ENCODE assay signal across 33 cellular contexts in the genomic region with DNA sequence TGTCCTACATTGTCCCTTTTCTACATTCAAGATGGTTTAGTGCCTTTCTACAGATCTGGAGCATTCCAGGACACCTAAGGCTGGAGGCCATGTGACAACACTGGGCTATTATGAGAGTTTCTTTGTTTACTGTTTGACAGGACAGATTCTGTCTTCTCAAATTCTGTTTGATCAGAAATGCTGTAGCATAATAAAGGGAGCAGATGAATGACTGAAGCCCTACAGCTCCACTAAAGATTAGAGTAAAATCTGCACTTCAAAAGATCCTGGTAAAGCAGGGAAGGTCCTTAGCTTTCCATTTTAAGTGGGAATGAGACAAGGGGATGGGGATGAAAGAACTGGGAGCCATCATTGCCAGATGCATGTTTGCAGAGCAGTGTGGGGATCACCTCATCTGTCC. TPM values are rescaled to one million over a fixed set of nuclear protein-coding genes. Genes with fewer than 3 reads are reported as not detected.
A peak's percentile ranks its signal among the peaks of the same experiment; 100 is the strongest.
DNase-seq lines count a peak whose midpoint lies in the region; ATAC-seq and TF ChIP-seq lines count a peak whose summit lies in the region.
"Had no signal": no experiment of that assay in that cellular context is flagged by ENCODE, and none has a peak within 500 bp of the region (broad histone marks: within the 10 kb centered on the region; RNA-seq: fewer than 3 reads in every experiment).

No MANE protein-coding gene starts in this region.

- DNase-seq in H7 (peak; percentile 36), WTC11 (ENCODE audit: low spot score) (no peak), inferior parietal cortex (ENCODE audit: extremely low spot score) (peak; percentile 64), superior temporal gyrus (ENCODE audit: extremely low spot score) (peak; percentile 87), tibial nerve (ENCODE audit: low spot score in 2 of 2) (no peak), sigmoid colon (no peak)
- DNase-seq: activated CD4-positive, alpha-beta T cell treated with anti-CD3 and anti-CD28 coated beads, Interleukin-2, amount 50 U/mL, for 1 hour; activated CD4-positive, CD25-positive, alpha-beta regulatory T cell; activated effector memory CD4-positive, alpha-beta T cell treated with anti-CD3 and anti-CD28 coated beads, Interleukin-2, amount 50 U/mL, for 16 hours; activated T-cell treated with anti-CD3 and anti-CD28 coated beads, Interleukin-2, amount 50 U/mL, for 24 hours; DMS79; foreskin fibroblast; GDM1; kidney; naive thymus-derived CD8-positive, alpha-beta T cell; NCI-H2029; NCI-H524 treated with DMSO at 0.1 percent for 48 hours; stimulated activated CD4-positive, alpha-beta T cell treated with anti-CD3 and anti-CD28 coated beads, Interleukin-15, amount 100 ng/mL, for 24 hours; stimulated activated naive CD4-positive, alpha-beta T cell had no signal

- H3K27me3 ChIP-seq in H7 (ENCODE audit: control insufficient read depth, insufficient read depth, low read length) (no peaks in the 10 kb centered on the region), tibial nerve (no peaks in the 10 kb centered on the region), sigmoid colon (no peaks in the 10 kb centered on the region)
- H3K27me3 ChIP-seq: ascending aorta, BLaER1, esophagus muscularis mucosa, vagina had no signal

- no peaks in the 10 kb centered on the region for H3K27me3 Mint-ChIP-seq in WTC11 (ENCODE audit: low read depth)
- H3K27me3 Mint-ChIP-seq: activated T-cell treated with anti-CD3 and anti-CD28 coated beads, Interleukin-2, amount 50 U/mL, for 24 hours had no signal

- H3K4me1 ChIP-seq in tibial nerve: no peaks in the 10 kb centered on the region
- no peaks in the 10 kb centered on the region for H3K4me1 ChIP-seq in sigmoid colon
- H3K4me1 ChIP-seq: ascending aorta, BLaER1, vagina had no signal

- H3K9me3 ChIP-seq in tibial nerve (no peaks in the 10 kb centered on the region), sigmoid colon (no peaks in the 10 kb centered on the region)
- H3K9me3 ChIP-seq: ascending aorta, esophagus muscularis mucosa, thoracic aorta, vagina had no signal

- H3K4me1 Mint-ChIP-seq in WTC11: peaks cover 24% of the 10 kb centered on the region
- H3K4me1 Mint-ChIP-seq: naive thymus-derived CD8-positive, alpha-beta T cell had no signal

- H3K4me3 Mint-ChIP-seq in WTC11: no peak overlapping the region
- H3K4me3 Mint-ChIP-seq: activated naive CD8-positive, alpha-beta T cell; activated T-cell treated with anti-CD3 and anti-CD28 coated beads, Interleukin-2, amount 50 U/mL, for 24 hours; naive thymus-derived CD8-positive, alpha-beta T cell; T-helper 1 cell treated with Interleukin-12 subunit alpha and Interleukin-12 subunit beta and Interleukin-4 antibody, amounts not matched to agents 30 μg/mL and 1 μg/mL, for 36 hours had no signal

- peaks cover under 1% of the 10 kb centered on the region for H3K9me3 Mint-ChIP-seq in WTC11
- H3K9me3 Mint-ChIP-seq: T-helper 1 cell treated with Interleukin-12 subunit alpha and Interleukin-12 subunit beta and Interleukin-4 antibody, amounts not matched to agents 30 μg/mL and 1 μg/mL, for 36 hours had no signal

- H3K4me3 ChIP-seq in H7 (ENCODE audit: insufficient read depth, low read depth, low read length) (no peak overlapping the region), tibial nerve (no peak overlapping the region), sigmoid colon (no peak overlapping the region)
- H3K4me3 ChIP-seq: ascending aorta, BLaER1, coronary artery, esophagus muscularis mucosa, thoracic aorta, vagina had no signal

- TF ChIP-seq CTCF in WTC11 (IDR thresholded peaks at IDR 0.05): no peak
- TF ChIP-seq CTCF in tibial nerve (IDR thresholded peaks at IDR 0.05): no peak
- no peak for TF ChIP-seq CTCF in sigmoid colon (IDR thresholded peaks at IDR 0.05)

- H3K36me3 ChIP-seq in H7 (replicated peaks; ENCODE audit: control insufficient read depth, insufficient read depth, low read length) (no peaks in the 10 kb centered on the region), tibial nerve (no peaks in the 10 kb centered on the region), sigmoid colon (no peaks in the 10 kb centered on the region)
- H3K36me3 ChIP-seq: ascending aorta, BLaER1, esophagus muscularis mucosa, thoracic aorta, vagina had no signal

- intact Hi-C loops in sigmoid colon (cut with DNase I): no loop called here

- no peak overlapping the region; the same call in 1 of the 2 replicates for H3K27ac Mint-ChIP-seq in WTC11
- H3K27ac Mint-ChIP-seq: activated naive CD8-positive, alpha-beta T cell; activated T-cell treated with anti-CD3 and anti-CD28 coated beads, Interleukin-2, amount 50 U/mL, for 24 hours; naive thymus-derived CD8-positive, alpha-beta T cell; T-helper 1 cell treated with Interleukin-12 subunit alpha and Interleukin-12 subunit beta and Interleukin-4 antibody, amounts not matched to agents 30 μg/mL and 1 μg/mL, for 36 hours had no signal

- no peaks in the 10 kb centered on the region for H3K36me3 Mint-ChIP-seq in WTC11
- H3K36me3 Mint-ChIP-seq: activated naive CD8-positive, alpha-beta T cell; naive thymus-derived CD8-positive, alpha-beta T cell had no signal

- peak; percentile 77 for ATAC-seq in WTC11
- no peak for ATAC-seq in HG02885 (IDR thresholded peaks at IDR 0.05; ENCODE audit: poor library complexity, unreplicated experiment)
- ATAC-seq: naive thymus-derived CD8-positive, alpha-beta T cell; SK-N-SH treated with all-trans-retinoic acid at 6 μM for 48 hours had no signal

- CTCF ChIA-PET in WTC11 (lab: Charles Lee): no interaction called here

- POLR2A ChIA-PET in WTC11 (lab: Charles Lee): no interaction called here

- TF ChIP-seq EP300 in tibial nerve (IDR thresholded peaks at IDR 0.05): no peak
- no peak for TF ChIP-seq EP300 in sigmoid colon (IDR thresholded peaks at IDR 0.05)

- TF ChIP-seq POLR2A in tibial nerve (IDR thresholded peaks at IDR 0.05): no peak
- TF ChIP-seq POLR2A in sigmoid colon (IDR thresholded peaks at IDR 0.05): no peak

- H3K27ac ChIP-seq in tibial nerve: no peak overlapping the region
- H3K27ac ChIP-seq in sigmoid colon: no peak overlapping the region
- H3K27ac ChIP-seq: ascending aorta, BLaER1, coronary artery, esophagus muscularis mucosa, thoracic aorta, vagina had no signal

TF ChIP-seq in WTC11, 78 proteins besides CTCF, POLR2A, EP300 and RAD21:
- no peak for TF ChIP-seq ZNF138 (CRISPR knock-in tag; conservative IDR thresholded peaks at IDR 0.05)
- no peak for TF ChIP-seq TEAD4 (CRISPR knock-in tag; IDR thresholded peaks at IDR 0.05)
- no peak for TF ChIP-seq ELF4 (CRISPR knock-in tag; IDR thresholded peaks at IDR 0.05; ENCODE audit: low read depth)
- no peak for TF ChIP-seq NR2C2 (CRISPR knock-in tag; IDR thresholded peaks at IDR 0.05)
- no peak for TF ChIP-seq ZBTB21 (CRISPR knock-in tag; IDR thresholded peaks at IDR 0.05; ENCODE audit: borderline replicate concordance)
- TF ChIP-seq, protein P1, sequence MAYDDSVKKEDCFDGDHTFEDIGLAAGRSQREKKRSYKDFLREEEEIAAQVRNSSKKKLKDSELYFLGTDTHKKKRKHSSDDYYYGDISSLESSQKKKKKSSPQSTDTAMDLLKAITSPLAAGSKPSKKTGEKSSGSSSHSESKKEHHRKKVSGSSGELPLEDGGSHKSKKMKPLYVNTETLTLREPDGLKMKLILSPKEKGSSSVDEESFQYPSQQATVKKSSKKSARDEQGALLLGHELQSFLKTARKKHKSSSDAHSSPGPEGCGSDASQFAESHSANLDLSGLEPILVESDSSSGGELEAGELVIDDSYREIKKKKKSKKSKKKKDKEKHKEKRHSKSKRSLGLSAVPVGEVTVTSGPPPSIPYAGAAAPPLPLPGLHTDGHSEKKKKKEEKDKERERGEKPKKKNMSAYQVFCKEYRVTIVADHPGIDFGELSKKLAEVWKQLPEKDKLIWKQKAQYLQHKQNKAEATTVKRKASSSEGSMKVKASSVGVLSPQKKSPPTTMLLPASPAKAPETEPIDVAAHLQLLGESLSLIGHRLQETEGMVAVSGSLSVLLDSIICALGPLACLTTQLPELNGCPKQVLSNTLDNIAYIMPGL (CRISPR knock-in tag; IDR thresholded peaks at IDR 0.05): no peak
- TF ChIP-seq, protein P2, sequence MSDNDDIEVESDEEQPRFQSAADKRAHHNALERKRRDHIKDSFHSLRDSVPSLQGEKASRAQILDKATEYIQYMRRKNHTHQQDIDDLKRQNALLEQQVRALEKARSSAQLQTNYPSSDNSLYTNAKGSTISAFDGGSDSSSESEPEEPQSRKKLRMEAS (CRISPR knock-in tag; IDR thresholded peaks at IDR 0.05): no peak; the same call in 1 of the 2 replicates
- no peak for TF ChIP-seq CBFB (CRISPR knock-in tag; IDR thresholded peaks at IDR 0.05; ENCODE audit: low read depth)
- no peak for TF ChIP-seq ZNF423 (CRISPR knock-in tag; IDR thresholded peaks at IDR 0.05)

RNA-seq across cellular contexts. Expression of a gene that starts 38.4 kb away (rescaled TPM):
- total RNA-seq in H7 (2014; rRNA removed; shearing (Covaris generic)): 0.15 and 0.42 TPM in 2 replicates
- total RNA-seq in WTC11 (2021) (0.27 to 0.74 TPM (median 0.41 TPM) in 3 replicates), tibial nerve (under 1 TPM in 1 of 4 donors, not detected in 3; 0.63 TPM), sigmoid colon (under 1 TPM in 1 of 4 donors, not detected in 3; 0.71 TPM)
- polyA plus RNA-seq in sigmoid colon: under 1 TPM in 1 of 3 donors, not detected in 2; 0.03 TPM
- total RNA-seq: ascending aorta; esophagus muscularis mucosa; HT-29; kidney; lower leg skin; mononuclear cell; naive thymus-derived CD8-positive, alpha-beta T cell; osteoblast; thoracic aorta; vagina had no signal
- polyA plus RNA-seq: naive thymus-derived CD8-positive, alpha-beta T cell had no signal

Comparison
In these comparisons a context has a peak if more than half of its experiments do, and no peak if none do; other contexts are left out.
1. DNase-seq: peak in H7 (single experiment), inferior parietal cortex (single experiment) and superior temporal gyrus (single experiment); none in WTC11 (single experiment), tibial nerve (0 of 2) and sigmoid colon (single experiment).